Comparison of ENCODE assay signal across 27 cellular contexts in genomic region chrX:110600745-110601310, GRCh38.
DNase-seq lines count a peak whose midpoint lies in the region; ATAC-seq and TF ChIP-seq lines count a peak whose summit lies in the region.
"Had no signal": no experiment of that assay in that cellular context is flagged by ENCODE, and none has a peak within 500 bp of the region (broad histone marks: within the 10 kb centered on the region; RNA-seq: fewer than 3 reads in every experiment).

No MANE protein-coding gene starts in this region.

- H3K4me1 Mint-ChIP-seq in glutamatergic neuron (ENCODE audit: low read depth, unreplicated experiment): peaks cover 4% of the 10 kb centered on the region
- H3K4me1 Mint-ChIP-seq: nephron had no signal

- H3K36me3 ChIP-seq in BJ (ENCODE audit: control insufficient read depth, insufficient read depth, low read length) (no peaks in the 10 kb centered on the region), SJSA1 (no peaks in the 10 kb centered on the region)
- H3K36me3 ChIP-seq: BLaER1, heart right ventricle, left lung, sigmoid colon had no signal

- H3K27ac ChIP-seq in SJSA1: no peak overlapping the region
- H3K27ac ChIP-seq: BLaER1, heart right ventricle, left lung, sigmoid colon had no signal

- peaks cover 11% of the 10 kb centered on the region for H3K9me3 Mint-ChIP-seq in glutamatergic neuron (ENCODE audit: unreplicated experiment)
- H3K9me3 Mint-ChIP-seq: activated CD8-positive, alpha-beta T cell treated with anti-CD3 and anti-CD28 coated beads for 36 hours had no signal

- POLR2A ChIA-PET in BJ (lab: Charles Lee): no interaction called here

- ATAC-seq in GM18870 (IDR thresholded peaks at IDR 0.05; ENCODE audit: unreplicated experiment): no peak
- ATAC-seq: activated CD4-positive, CD25-positive, alpha-beta regulatory T cell treated with anti-CD3 and anti-CD28 coated beads, Interleukin-2, amount 50 U/mL, for 24 hours; activated CD8-positive, alpha-beta T cell treated with anti-CD3 and anti-CD28 coated beads for 36 hours; activated T-cell treated with anti-CD3 and anti-CD28 coated beads, Interleukin-2, amount 50 U/mL, for 4 hours; heart right ventricle; left lung had no signal

- H3K4me3 ChIP-seq in BJ (ENCODE audit: low read depth, low read length): no peak overlapping the region
- H3K4me3 ChIP-seq in SJSA1: no peak overlapping the region
- H3K4me3 ChIP-seq: BLaER1, heart right ventricle, left lung, sigmoid colon had no signal

- H3K27me3 ChIP-seq in BJ (ENCODE audit: control insufficient read depth, insufficient read depth, low read length) (no peaks in the 10 kb centered on the region), SJSA1 (replicated peaks) (no peaks in the 10 kb centered on the region)
- H3K27me3 ChIP-seq: heart right ventricle, left lung, sigmoid colon had no signal

- H3K4me3 Mint-ChIP-seq in glutamatergic neuron (ENCODE audit: unreplicated experiment): no peak overlapping the region
- H3K4me3 Mint-ChIP-seq: activated CD8-positive, alpha-beta T cell treated with anti-CD3 and anti-CD28 coated beads for 36 hours; activated naive CD4-positive, alpha-beta T cell treated with anti-CD3 and anti-CD28 coated beads for 36 hours; activated T-cell treated with anti-CD3 and anti-CD28 coated beads, Interleukin-2, amount 50 U/mL, for 4 hours; nephron; T-helper 2 cell treated with Interferon-gamma antibody and Interleukin-4, amounts not matched to agents 5 μg/mL and 100 μg/mL, for 36 hours; type B pancreatic cell had no signal

- H3K36me3 Mint-ChIP-seq in glutamatergic neuron (ENCODE audit: unreplicated experiment): peaks cover 9% of the 10 kb centered on the region
- H3K36me3 Mint-ChIP-seq: type B pancreatic cell had no signal

- DNase-seq in BJ (ENCODE audit: low read depth): peak; percentile 12
- DNase-seq in HS-27A (ENCODE audit: low read depth): peak; percentile 22
- peak; percentile 1 to 42 for DNase-seq in SJSA1 (ENCODE audit: low read depth in 1 of 2, low spot score in 2 of 2)
- peak; percentile 25 for DNase-seq in glutamatergic neuron
- no peak for DNase-seq in stimulated activated CD4-positive, alpha-beta T cell treated with anti-CD3 and anti-CD28 coated beads, Interleukin-4, amount 100 ng/mL, for 4 hours
- DNase-seq in NCI-H748 treated with DMSO at 0.1 percent for 48 hours (lab: John Stamatoyannopoulos, UW): no peak
- no peak for DNase-seq in activated naive CD4-positive, alpha-beta T cell (lab: John Stamatoyannopoulos, UW)
- DNase-seq: activated CD8-positive, alpha-beta T cell treated with anti-CD3 and anti-CD28 coated beads for 36 hours; activated naive CD4-positive, alpha-beta T cell treated with anti-CD3 and anti-CD28 coated beads for 36 hours; activated T-cell treated with anti-CD3 and anti-CD28 coated beads, Interleukin-2, amount 50 U/mL, for 4 hours; amygdala; Caco-2; heart right ventricle; Karpas-422; left lung; midbrain; NCI-H1092 treated with DMSO at 0.1 percent for 48 hours; NCI-H2029 treated with DMSO at 0.1 percent for 48 hours; NCI-H446; sigmoid colon had no signal

- CTCF ChIA-PET in BJ (lab: Yijun Ruan, JAX): interaction anchor here (0.9 kb wide), 1 partner anchor 643 kb away, joined by 3 read pairs; no protein-coding TSS in a partner anchor

- peak overlapping the region; percentile 28 for H3K27ac Mint-ChIP-seq in glutamatergic neuron (ENCODE audit: unreplicated experiment)
- H3K27ac Mint-ChIP-seq: activated CD8-positive, alpha-beta T cell treated with anti-CD3 and anti-CD28 coated beads for 36 hours; activated naive CD4-positive, alpha-beta T cell treated with anti-CD3 and anti-CD28 coated beads for 36 hours; nephron; progenitor cell of endocrine pancreas; T-helper 2 cell treated with Interferon-gamma antibody and Interleukin-4, amounts not matched to agents 5 μg/mL and 100 μg/mL, for 36 hours; type B pancreatic cell had no signal

- no peaks in the 10 kb centered on the region for H3K9me3 ChIP-seq in SJSA1 (replicated peaks)
- H3K9me3 ChIP-seq: Caco-2, left lung, sigmoid colon had no signal

- peaks cover 2% of the 10 kb centered on the region for H3K27me3 Mint-ChIP-seq in glutamatergic neuron (ENCODE audit: unreplicated experiment)
- H3K27me3 Mint-ChIP-seq: activated CD8-positive, alpha-beta T cell treated with anti-CD3 and anti-CD28 coated beads for 36 hours; progenitor cell of endocrine pancreas; type B pancreatic cell had no signal

- no peak for TF ChIP-seq CTCF in BJ (IDR thresholded peaks at IDR 0.05; ENCODE audit: insufficient read depth, low read depth, low read length)
- TF ChIP-seq CTCF in glutamatergic neuron (IDR thresholded peaks at IDR 0.05; ENCODE audit: partially characterized antibody, unreplicated experiment): no peak

- H3K4me1 ChIP-seq in SJSA1 (replicated peaks): no peaks in the 10 kb centered on the region
- H3K4me1 ChIP-seq: BLaER1, Caco-2, heart right ventricle, left lung, sigmoid colon had no signal

Comparison
In these comparisons a context has a peak if more than half of its experiments do, and no peak if none do; other contexts are left out.
1. DNase-seq: peak in BJ (single experiment), HS-27A (single experiment), SJSA1 (2 of 2) and glutamatergic neuron (single experiment); none in stimulated activated CD4-positive, alpha-beta T cell treated with anti-CD3 and anti-CD28 coated beads, Interleukin-4, amount 100 ng/mL, for 4 hours (0 of 2), NCI-H748 treated with DMSO at 0.1 percent for 48 hours (single experiment) and activated naive CD4-positive, alpha-beta T cell (0 of 4).